Comparison of ENCODE assay signal across 1 cellular context in the genomic region with DNA sequence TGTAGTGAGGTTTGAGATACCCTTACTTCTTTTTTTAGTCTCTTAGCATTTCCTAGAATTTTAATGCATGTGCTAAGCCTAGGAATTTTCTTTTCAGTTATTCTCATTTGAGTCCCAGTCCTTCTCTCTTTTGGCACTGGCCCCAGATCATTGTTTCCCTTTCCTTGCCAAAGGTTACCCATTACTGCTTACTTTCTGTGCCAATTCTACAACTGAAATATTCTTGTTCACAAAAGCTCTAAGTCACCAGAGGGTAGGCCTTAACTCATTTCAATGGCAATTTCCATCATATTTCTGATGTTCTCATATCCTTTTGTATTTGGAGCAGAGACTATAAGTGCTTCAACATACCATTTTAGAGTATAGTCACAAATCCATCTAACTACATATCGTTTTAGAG.
TF ChIP-seq lines count a peak whose summit lies in the region.

No MANE protein-coding gene starts in this region.

TF ChIP-seq in GM23338, 12 proteins besides CTCF, POLR2A, EP300 and RAD21 (continued from another document):
- no peak for TF ChIP-seq ZNF331 (CRISPR knock-in tag; IDR thresholded peaks at IDR 0.05; ENCODE audit: low read depth)
- no peak for TF ChIP-seq NANOG (IDR thresholded peaks at IDR 0.05; ENCODE audit: borderline replicate concordance)
